15 cellular contexts compared by ENCODE assay signal in genomic region chr14:87088588-87088987, GRCh38.
A peak's percentile ranks its signal among the peaks of the same experiment; 100 is the strongest.
DNase-seq lines count a peak whose midpoint lies in the region; ATAC-seq and TF ChIP-seq lines count a peak whose summit lies in the region.
"Had no signal": no experiment of that assay in that cellular context is flagged by ENCODE, and none has a peak within 500 bp of the region (broad histone marks: within the 10 kb centered on the region; RNA-seq: fewer than 3 reads in every experiment).

No MANE protein-coding gene starts in this region.

- ATAC-seq in heart left ventricle = peak in 3 of 4 donors; percentile 58 to 73 (median 61)
- no peak for ATAC-seq in GM23338
- no peak for ATAC-seq in HG03039 (IDR thresholded peaks at IDR 0.05; ENCODE audit: unreplicated experiment)

- peak overlapping the region in 4 of 12 donors; percentile 13 to 22 (median 15) for H3K27ac ChIP-seq in heart left ventricle
- no peak overlapping the region for H3K27ac ChIP-seq in right atrium auricular region
- H3K27ac ChIP-seq in GM23338 (ENCODE audit: low read depth) = no peak overlapping the region
- H3K27ac ChIP-seq in Karpas-422 (ENCODE audit: low read length) = peak overlapping the region; percentile 99

- no peaks in the 10 kb centered on the region for H3K36me3 ChIP-seq in heart left ventricle
- no peaks in the 10 kb centered on the region for H3K36me3 ChIP-seq in right atrium auricular region
- no peaks in the 10 kb centered on the region for H3K36me3 ChIP-seq in GM23338 (ENCODE audit: insufficient read depth)
- peaks cover 30% of the 10 kb centered on the region for H3K36me3 ChIP-seq in Karpas-422 (ENCODE audit: insufficient read depth, low read length)

- H3K4me3 ChIP-seq in heart left ventricle (no peak overlapping the region), right atrium auricular region (no peak overlapping the region), GM23338 (no peak overlapping the region), Karpas-422 (ENCODE audit: low read length) (no peak overlapping the region)

- no peak overlapping the region for H3K9ac ChIP-seq in Karpas-422 (ENCODE audit: low read length)

- H3K36me3 Mint-ChIP-seq in GM23338 (ENCODE audit: low read depth) (no peaks in the 10 kb centered on the region), nephron (ENCODE audit: low read depth) (no peaks in the 10 kb centered on the region)
- H3K36me3 Mint-ChIP-seq: CD4-positive, alpha-beta memory T cell had no signal

- H3K9me3 ChIP-seq in heart left ventricle (no peaks in the 10 kb centered on the region), right atrium auricular region (no peaks in the 10 kb centered on the region), Karpas-422 (ENCODE audit: low read length) (no peaks in the 10 kb centered on the region)

- H3K79me2 ChIP-seq in GM23338 (replicated peaks; ENCODE audit: insufficient read depth) = no peaks in the 10 kb centered on the region
- peaks cover 79% of the 10 kb centered on the region for H3K79me2 ChIP-seq in Karpas-422 (ENCODE audit: low read length)

- DNase-seq in heart left ventricle (no peak), right atrium auricular region (ENCODE audit: low spot score) (no peak), GM23338 (ENCODE audit: low spot score) (no peak), Karpas-422 (no peak), NCI-H1092 treated with DMSO at 0.1 percent for 48 hours (lab: John Stamatoyannopoulos, UW) (no peak)
- DNase-seq: C1 segment of cervical spinal cord; Calu3; CD4-positive, alpha-beta memory T cell; COR-L47; DMS53; GF-D8; H7; HCEC 1CT had no signal

- H3K4me2 ChIP-seq in GM23338 (peak overlapping the region; percentile 34; the same call in 1 of the 2 replicates), Karpas-422 (ENCODE audit: low read depth, low read length, poor library complexity, severe bottlenecking) (no peak overlapping the region)

- WGBS in heart left ventricle, 4 donors = 27 to 40% (median 33%) methylated on average over 3 of the region's 3 CpGs

- H2AFZ ChIP-seq in GM23338 = no peak overlapping the region
- H2AFZ ChIP-seq in Karpas-422 (ENCODE audit: low read length) = no peak overlapping the region

- peaks cover 37% of the 10 kb centered on the region for H3K4me1 Mint-ChIP-seq in GM23338
- H3K4me1 Mint-ChIP-seq in nephron = peaks cover 20% of the 10 kb centered on the region
- H3K4me1 Mint-ChIP-seq: CD4-positive, alpha-beta memory T cell had no signal

- H3K9me3 Mint-ChIP-seq in GM23338 (no peaks in the 10 kb centered on the region), nephron (peaks cover 2% of the 10 kb centered on the region)

- H3K27ac Mint-ChIP-seq in GM23338 = no peak overlapping the region
- peak overlapping the region; percentile 40 to 50 (median 42) for H3K27ac Mint-ChIP-seq in nephron
- H3K27ac Mint-ChIP-seq: CD4-positive, alpha-beta memory T cell had no signal

- H3K27me3 ChIP-seq in heart left ventricle = no peaks in the 10 kb centered on the region
- no peaks in the 10 kb centered on the region for H3K27me3 ChIP-seq in right atrium auricular region
- H3K27me3 ChIP-seq in GM23338 (ENCODE audit: insufficient read depth) = peaks cover 10% of the 10 kb centered on the region; the same call in 1 of the 2 replicates
- H3K27me3 ChIP-seq in Karpas-422 (ENCODE audit: low read length) = no peaks in the 10 kb centered on the region

- no peak overlapping the region for H3K4me3 Mint-ChIP-seq in GM23338
- H3K4me3 Mint-ChIP-seq in nephron = no peak overlapping the region
- H3K4me3 Mint-ChIP-seq: CD4-positive, alpha-beta memory T cell had no signal

- H3K4me1 ChIP-seq in heart left ventricle (no peaks in the 10 kb centered on the region), right atrium auricular region (no peaks in the 10 kb centered on the region), GM23338 (ENCODE audit: insufficient read depth) (peaks cover 22% of the 10 kb centered on the region), Karpas-422 (ENCODE audit: low read length) (peaks cover 81% of the 10 kb centered on the region)

- no peak for TF ChIP-seq CTCF in heart left ventricle (IDR thresholded peaks at IDR 0.05)
- TF ChIP-seq CTCF in right atrium auricular region (IDR thresholded peaks at IDR 0.05) = no peak
- TF ChIP-seq CTCF in GM23338 (conservative IDR thresholded peaks at IDR 0.05; ENCODE audit: low read depth in 2 of 2) = no peak
- no peak for TF ChIP-seq CTCF in nephron (IDR thresholded peaks at IDR 0.05; ENCODE audit: unreplicated experiment in 3 of 3)

- H4K20me1 ChIP-seq in GM23338 (replicated peaks; ENCODE audit: insufficient read depth) (no peaks in the 10 kb centered on the region), Karpas-422 (ENCODE audit: insufficient read depth, low read depth, low read length) (no peaks in the 10 kb centered on the region)

- intact Hi-C loops in heart left ventricle (cut with DNase I) = no loop called here

- H3F3A ChIP-seq in GM23338 (replicated peaks; ENCODE audit: low read depth) = no peaks in the 10 kb centered on the region

- H3K9me2 ChIP-seq in GM23338 (ENCODE audit: insufficient read depth) (no peaks in the 10 kb centered on the region), Karpas-422 (replicated peaks; ENCODE audit: insufficient read depth, low read length) (no peaks in the 10 kb centered on the region)

- no peak for TF ChIP-seq POLR2A in heart left ventricle (IDR thresholded peaks at IDR 0.05)

- peaks cover 6% of the 10 kb centered on the region for H3K27me3 Mint-ChIP-seq in GM23338 (ENCODE audit: insufficient read depth, low read depth, poor library complexity)
- H3K27me3 Mint-ChIP-seq in nephron (ENCODE audit: low read depth) = no peaks in the 10 kb centered on the region
- H3K27me3 Mint-ChIP-seq: CD4-positive, alpha-beta memory T cell had no signal

TF ChIP-seq in GM23338, 12 proteins besides CTCF, POLR2A, EP300 and RAD21 (continues in another document):
- TF ChIP-seq ZNF331 (CRISPR knock-in tag; IDR thresholded peaks at IDR 0.05; ENCODE audit: low read depth) (no peak), CREB1 (CRISPR knock-in tag; IDR thresholded peaks at IDR 0.05; ENCODE audit: low read depth) (no peak), POLR2AphosphoS5 (IDR thresholded peaks at IDR 0.05; ENCODE audit: low read depth) (no peak), JUNB (IDR thresholded peaks at IDR 0.05; ENCODE audit: unreplicated experiment) (no peak), NANOG (IDR thresholded peaks at IDR 0.05; ENCODE audit: borderline replicate concordance) (no peak), ZNF114 (CRISPR knock-in tag; IDR thresholded peaks at IDR 0.05) (no peak), EZH2phosphoT487 (IDR thresholded peaks at IDR 0.05; ENCODE audit: unreplicated experiment) (no peak), STAT1 (IDR thresholded peaks at IDR 0.05; ENCODE audit: unreplicated experiment) (no peak)
- TF ChIP-seq, protein P1, sequence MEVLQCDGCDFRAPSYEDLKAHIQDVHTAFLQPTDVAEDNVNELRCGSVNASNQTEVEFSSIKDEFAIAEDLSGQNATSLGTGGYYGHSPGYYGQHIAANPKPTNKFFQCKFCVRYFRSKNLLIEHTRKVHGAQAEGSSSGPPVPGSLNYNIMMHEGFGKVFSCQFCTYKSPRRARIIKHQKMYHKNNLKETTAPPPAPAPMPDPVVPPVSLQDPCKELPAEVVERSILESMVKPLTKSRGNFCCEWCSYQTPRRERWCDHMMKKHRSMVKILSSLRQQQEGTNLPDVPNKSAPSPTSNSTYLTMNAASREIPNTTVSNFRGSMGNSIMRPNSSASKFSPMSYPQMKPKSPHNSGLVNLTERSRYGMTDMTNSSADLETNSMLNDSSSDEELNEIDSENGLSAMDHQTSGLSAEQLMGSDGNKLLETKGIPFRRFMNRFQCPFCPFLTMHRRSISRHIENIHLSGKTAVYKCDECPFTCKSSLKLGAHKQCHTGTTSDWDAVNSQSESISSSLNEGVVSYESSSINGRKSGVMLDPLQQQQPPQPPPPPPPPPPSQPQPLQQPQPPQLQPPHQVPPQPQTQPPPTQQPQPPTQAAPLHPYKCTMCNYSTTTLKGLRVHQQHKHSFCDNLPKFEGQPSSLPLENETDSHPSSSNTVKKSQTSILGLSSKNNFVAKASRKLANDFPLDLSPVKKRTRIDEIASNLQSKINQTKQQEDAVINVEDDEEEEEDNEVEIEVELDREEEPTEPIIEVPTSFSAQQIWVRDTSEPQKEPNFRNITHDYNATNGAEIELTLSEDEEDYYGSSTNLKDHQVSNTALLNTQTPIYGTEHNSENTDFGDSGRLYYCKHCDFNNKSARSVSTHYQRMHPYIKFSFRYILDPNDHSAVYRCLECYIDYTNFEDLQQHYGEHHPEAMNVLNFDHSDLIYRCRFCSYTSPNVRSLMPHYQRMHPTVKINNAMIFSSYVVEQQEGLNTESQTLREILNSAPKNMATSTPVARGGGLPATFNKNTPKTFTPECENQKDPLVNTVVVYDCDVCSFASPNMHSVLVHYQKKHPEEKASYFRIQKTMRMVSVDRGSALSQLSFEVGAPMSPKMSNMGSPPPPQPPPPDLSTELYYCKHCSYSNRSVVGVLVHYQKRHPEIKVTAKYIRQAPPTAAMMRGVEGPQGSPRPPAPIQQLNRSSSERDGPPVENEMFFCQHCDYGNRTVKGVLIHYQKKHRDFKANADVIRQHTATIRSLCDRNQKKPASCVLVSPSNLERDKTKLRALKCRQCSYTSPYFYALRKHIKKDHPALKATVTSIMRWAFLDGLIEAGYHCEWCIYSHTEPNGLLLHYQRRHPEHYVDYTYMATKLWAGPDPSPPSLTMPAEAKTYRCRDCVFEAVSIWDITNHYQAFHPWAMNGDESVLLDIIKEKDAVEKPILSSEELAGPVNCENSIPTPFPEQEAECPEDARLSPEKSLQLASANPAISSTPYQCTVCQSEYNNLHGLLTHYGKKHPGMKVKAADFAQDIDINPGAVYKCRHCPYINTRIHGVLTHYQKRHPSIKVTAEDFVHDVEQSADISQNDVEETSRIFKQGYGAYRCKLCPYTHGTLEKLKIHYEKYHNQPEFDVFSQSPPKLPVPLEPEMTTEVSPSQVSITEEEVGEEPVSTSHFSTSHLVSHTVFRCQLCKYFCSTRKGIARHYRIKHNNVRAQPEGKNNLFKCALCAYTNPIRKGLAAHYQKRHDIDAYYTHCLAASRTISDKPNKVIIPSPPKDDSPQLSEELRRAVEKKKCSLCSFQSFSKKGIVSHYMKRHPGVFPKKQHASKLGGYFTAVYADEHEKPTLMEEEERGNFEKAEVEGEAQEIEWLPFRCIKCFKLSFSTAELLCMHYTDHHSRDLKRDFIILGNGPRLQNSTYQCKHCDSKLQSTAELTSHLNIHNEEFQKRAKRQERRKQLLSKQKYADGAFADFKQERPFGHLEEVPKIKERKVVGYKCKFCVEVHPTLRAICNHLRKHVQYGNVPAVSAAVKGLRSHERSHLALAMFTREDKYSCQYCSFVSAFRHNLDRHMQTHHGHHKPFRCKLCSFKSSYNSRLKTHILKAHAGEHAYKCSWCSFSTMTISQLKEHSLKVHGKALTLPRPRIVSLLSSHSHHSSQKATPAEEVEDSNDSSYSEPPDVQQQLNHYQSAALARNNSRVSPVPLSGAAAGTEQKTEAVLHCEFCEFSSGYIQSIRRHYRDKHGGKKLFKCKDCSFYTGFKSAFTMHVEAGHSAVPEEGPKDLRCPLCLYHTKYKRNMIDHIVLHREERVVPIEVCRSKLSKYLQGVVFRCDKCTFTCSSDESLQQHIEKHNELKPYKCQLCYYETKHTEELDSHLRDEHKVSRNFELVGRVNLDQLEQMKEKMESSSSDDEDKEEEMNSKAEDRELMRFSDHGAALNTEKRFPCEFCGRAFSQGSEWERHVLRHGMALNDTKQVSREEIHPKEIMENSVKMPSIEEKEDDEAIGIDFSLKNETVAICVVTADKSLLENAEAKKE (CRISPR knock-in tag; IDR thresholded peaks at IDR 0.05) = no peak

Comparison
In these comparisons a context has a peak if more than half of its experiments do, and no peak if none do; other contexts are left out.
1. ATAC-seq: peak in heart left ventricle (3 of 4); none in GM23338 (single experiment) and HG03039 (single experiment).